Comparison of ENCODE assay signal across 1 cellular context in genomic region chr17:60139438-60140285, GRCh38.
TF ChIP-seq lines count a peak whose summit lies in the region.

No MANE protein-coding gene starts in this region.

TF ChIP-seq in HepG2, 621 proteins besides CTCF, POLR2A, EP300 and RAD21 (continued from another document and continues in another):
- TF ChIP-seq SNAPC4 (CRISPR knock-in tag; IDR thresholded peaks at IDR 0.05): peak; percentile 89
- peak; percentile 83 for TF ChIP-seq BCL6 (CRISPR knock-in tag; IDR thresholded peaks at IDR 0.05)
- peak; percentile 96 for TF ChIP-seq SATB2 (CRISPR knock-in tag; IDR thresholded peaks at IDR 0.05)
- peak; percentile 84; the same call in 1 of the 2 replicates for TF ChIP-seq RFXAP (CRISPR knock-in tag; IDR thresholded peaks at IDR 0.05; ENCODE audit: borderline replicate concordance)
- peak; percentile 99 for TF ChIP-seq ZNF790 (CRISPR knock-in tag; IDR thresholded peaks at IDR 0.05; ENCODE audit: borderline replicate concordance)
- peak; percentile 93 for TF ChIP-seq ZNF280D (CRISPR knock-in tag; IDR thresholded peaks at IDR 0.05)
- peak; percentile 99 for TF ChIP-seq KDM5B (CRISPR knock-in tag; IDR thresholded peaks at IDR 0.05; ENCODE audit: borderline replicate concordance)
- peak; percentile 94; the same call in 1 of the 2 replicates for TF ChIP-seq ZBTB39 (CRISPR knock-in tag; IDR thresholded peaks at IDR 0.05)
- TF ChIP-seq ZHX2 (IDR thresholded peaks at IDR 0.05; ENCODE audit: low read depth): no peak
- TF ChIP-seq ZHX2 (CRISPR knock-in tag; IDR thresholded peaks at IDR 0.05; ENCODE audit: borderline replicate concordance): 0 out of 2 replicates have a peak, but pooled peaks have one; percentile 89
- TF ChIP-seq ZFAT (CRISPR knock-in tag; conservative IDR thresholded peaks at IDR 0.05): no peak; the same call in 1 of the 2 replicates
- TF ChIP-seq ZNF20 (CRISPR knock-in tag; IDR thresholded peaks at IDR 0.05): peak; percentile 91; the same call in 1 of the 2 replicates
- peak; percentile 85; the same call in 1 of the 2 replicates for TF ChIP-seq ZNF33B (CRISPR knock-in tag; IDR thresholded peaks at IDR 0.05)
- no peak for TF ChIP-seq CENPX (CRISPR knock-in tag; IDR thresholded peaks at IDR 0.05)
- peak; percentile 66; the same call in 1 of the 2 replicates for TF ChIP-seq HNRNPL (IDR thresholded peaks at IDR 0.05; ENCODE audit: low read depth, low read length)
- peak; percentile 100 for TF ChIP-seq KLF6 (CRISPR knock-in tag; IDR thresholded peaks at IDR 0.05)
- peak; percentile 98 for TF ChIP-seq IRX3 (CRISPR knock-in tag; IDR thresholded peaks at IDR 0.05; ENCODE audit: borderline replicate concordance, low read depth)
- no peak for TF ChIP-seq MLLT10 (CRISPR knock-in tag; IDR thresholded peaks at IDR 0.05)
- TF ChIP-seq CHD2 (IDR thresholded peaks at IDR 0.05; ENCODE audit: low read depth, low read length): 0 out of 2 replicates have a peak, but pooled peaks have one; percentile 28
- peak; percentile 76; the same call in 1 of the 2 replicates for TF ChIP-seq ZSCAN12 (CRISPR knock-in tag; IDR thresholded peaks at IDR 0.05)
- peak; percentile 75 for TF ChIP-seq MED1 (CRISPR knock-in tag; IDR thresholded peaks at IDR 0.05)
- peak; percentile 99 for TF ChIP-seq ATF7-NPFF (CRISPR knock-in tag; IDR thresholded peaks at IDR 0.05; ENCODE audit: low read depth)
- TF ChIP-seq ZMYM3 (CRISPR knock-in tag; IDR thresholded peaks at IDR 0.05): peak; percentile 58; the same call in 1 of the 2 replicates
- TF ChIP-seq HOMEZ (CRISPR knock-in tag; IDR thresholded peaks at IDR 0.05; ENCODE audit: low read depth): peak; percentile 56; the same call in 1 of the 2 replicates
- TF ChIP-seq NFKB2 (CRISPR knock-in tag; IDR thresholded peaks at IDR 0.05; ENCODE audit: borderline replicate concordance): peak; percentile 98
- TF ChIP-seq ZNF512 (CRISPR knock-in tag; IDR thresholded peaks at IDR 0.05): peak; percentile 71; the same call in 1 of the 2 replicates
- peak; percentile 91 for TF ChIP-seq ZNF768 (CRISPR knock-in tag; IDR thresholded peaks at IDR 0.05)
- TF ChIP-seq FIP1L1 (IDR thresholded peaks at IDR 0.05; ENCODE audit: borderline replicate concordance, insufficient read depth, low read depth, low read length): no peak
- TF ChIP-seq GFI1 (CRISPR knock-in tag; IDR thresholded peaks at IDR 0.05; ENCODE audit: borderline replicate concordance): peak; percentile 79; the same call in 1 of the 2 replicates
- TF ChIP-seq ZNF770 (CRISPR knock-in tag; IDR thresholded peaks at IDR 0.05): peak; percentile 59
- no peak for TF ChIP-seq ZNF549 (CRISPR knock-in tag; IDR thresholded peaks at IDR 0.05)
